22 cellular contexts compared by ENCODE assay signal in genomic region chr21:32800056-32800455, GRCh38.
"Had no signal": no experiment of that assay in that cellular context is flagged by ENCODE, and none has a peak within 500 bp of the region (broad histone marks: within the 10 kb centered on the region; RNA-seq: fewer than 3 reads in every experiment).

No MANE protein-coding gene starts in this region.

- H3K4me1 ChIP-seq: pancreas, stomach had no signal

- H3K9me3 ChIP-seq: heart right ventricle, pancreas, stomach, thoracic aorta had no signal

- H3K27me3 ChIP-seq: dorsolateral prefrontal cortex, heart right ventricle, neural progenitor cell, pancreas, stomach had no signal

- DNase-seq: caudate nucleus; cortex of kidney; dorsolateral prefrontal cortex; effector CD8-positive, alpha-beta T cell; heart right ventricle; hypothalamus; islet precursor cell; nucleus accumbens; pancreas; right cardiac atrium; stimulated activated CD4-positive, alpha-beta T cell treated with anti-CD3 and anti-CD28 coated beads, Interleukin-2, amount 100 ng/mL, for 24 hours; stimulated activated CD4-positive, alpha-beta T cell treated with anti-CD3 and anti-CD28 coated beads, Interleukin-4, amount 100 ng/mL, for 4 hours; stimulated activated naive CD4-positive, alpha-beta T cell; stomach; substantia nigra; trophoblast cell had no signal

- H3K4me3 Mint-ChIP-seq: natural killer cell treated with Interleukin-12 subunit alpha and Interleukin-12 subunit beta and Interleukin-15 and Interleukin-18, amount 100 ng/mL, for 72 hours; neural progenitor cell had no signal

- H3K4me3 ChIP-seq: dorsolateral prefrontal cortex, heart right ventricle, neural progenitor cell, pancreas, stomach, thoracic aorta had no signal

- H3K9me3 Mint-ChIP-seq: natural killer cell treated with Interleukin-12 subunit alpha and Interleukin-12 subunit beta and Interleukin-15 and Interleukin-18, amount 100 ng/mL, for 72 hours; neural progenitor cell had no signal

- H3K27ac Mint-ChIP-seq: natural killer cell treated with Interleukin-12 subunit alpha and Interleukin-12 subunit beta and Interleukin-15 and Interleukin-18, amount 100 ng/mL, for 72 hours; neural progenitor cell; progenitor cell of endocrine pancreas had no signal

- H3K27ac ChIP-seq: dorsolateral prefrontal cortex, heart right ventricle, neural progenitor cell, pancreas, stomach, thoracic aorta had no signal

- H3K27me3 Mint-ChIP-seq: progenitor cell of endocrine pancreas had no signal

- H3K36me3 Mint-ChIP-seq: natural killer cell treated with Interleukin-12 subunit alpha and Interleukin-12 subunit beta and Interleukin-15 and Interleukin-18, amount 100 ng/mL, for 72 hours had no signal

- H3K36me3 ChIP-seq: heart right ventricle, neural progenitor cell, pancreas, stomach, thoracic aorta had no signal

- ATAC-seq: esophagus mucosa; heart right ventricle; left lobe of liver; natural killer cell treated with Interleukin-12 subunit alpha and Interleukin-12 subunit beta and Interleukin-15 and Interleukin-18, amount 100 ng/mL, for 72 hours; pancreas; right cardiac atrium had no signal
